11 cellular contexts compared by ENCODE assay signal in genomic region chr13:73684750-73685149, GRCh38.
A peak's percentile ranks its signal among the peaks of the same experiment; 100 is the strongest.
DNase-seq lines count a peak whose midpoint lies in the region; ATAC-seq and TF ChIP-seq lines count a peak whose summit lies in the region.
"Had no signal": no experiment of that assay in that cellular context is flagged by ENCODE, and none has a peak within 500 bp of the region (broad histone marks: within the 10 kb centered on the region; RNA-seq: fewer than 3 reads in every experiment).

No MANE protein-coding gene starts in this region.

- H3K27me3 Mint-ChIP-seq in WTC11 (ENCODE audit: low read depth): no peaks in the 10 kb centered on the region
- no peaks in the 10 kb centered on the region for H3K27me3 Mint-ChIP-seq in activated T-helper 17 cell treated with anti-CD3 and anti-CD28 coated beads, Interleukin-2, amount 50 U/mL, for 72 hours
- H3K27me3 Mint-ChIP-seq: CD8-positive, alpha-beta memory T cell had no signal

- POLR2A ChIA-PET in WTC11 (lab: Charles Lee): interaction anchor here (0.6 kb wide), 1 partner anchor 562 kb away, joined by 3 read pairs; no protein-coding TSS in a partner anchor

- 91 to 92% methylated on average over 11 of the region's 11 CpGs for WGBS in esophagus, 2 donors

- no peak overlapping the region; the same call in 1 of the 2 replicates for H3K27ac Mint-ChIP-seq in WTC11
- H3K27ac Mint-ChIP-seq in activated T-helper 17 cell treated with anti-CD3 and anti-CD28 coated beads, Interleukin-2, amount 50 U/mL, for 72 hours: no peak overlapping the region

- no peaks in the 10 kb centered on the region for H3K36me3 Mint-ChIP-seq in WTC11
- peaks cover 38% of the 10 kb centered on the region for H3K36me3 Mint-ChIP-seq in activated T-helper 17 cell treated with anti-CD3 and anti-CD28 coated beads, Interleukin-2, amount 50 U/mL, for 72 hours (ENCODE audit: low read depth)

- DNase-seq in WTC11 (ENCODE audit: low spot score) (no peak), nucleus accumbens (lab: John Stamatoyannopoulos, UW) (no peak)
- DNase-seq in stimulated activated CD4-positive, alpha-beta T cell treated with anti-CD3 and anti-CD28 coated beads, Interleukin-4, amount 100 ng/mL, for 24 hours: no peak
- DNase-seq: Caco-2; CD8-positive, alpha-beta memory T cell had no signal

- peaks cover 16% of the 10 kb centered on the region for H3K4me1 Mint-ChIP-seq in WTC11
- peaks cover 4% of the 10 kb centered on the region for H3K4me1 Mint-ChIP-seq in activated T-helper 17 cell treated with anti-CD3 and anti-CD28 coated beads, Interleukin-2, amount 50 U/mL, for 72 hours

- ATAC-seq in WTC11: peak; percentile 79
- ATAC-seq in activated T-helper 17 cell treated with anti-CD3 and anti-CD28 coated beads, Interleukin-2, amount 50 U/mL, for 72 hours (replicated peaks): no peak
- ATAC-seq in HG03442 (IDR thresholded peaks at IDR 0.05; ENCODE audit: unreplicated experiment): no peak
- ATAC-seq: A549 had no signal

- no peaks in the 10 kb centered on the region for H3K9me3 ChIP-seq in esophagus (ENCODE audit: control insufficient read depth in 2 of 2, insufficient read depth in 1 of 2, low read depth in 1 of 2, low read length in 1 of 2)
- H3K9me3 ChIP-seq: A549, Caco-2 had no signal

- H3K9me3 Mint-ChIP-seq in WTC11: peaks cover 6% of the 10 kb centered on the region
- no peaks in the 10 kb centered on the region for H3K9me3 Mint-ChIP-seq in activated T-helper 17 cell treated with anti-CD3 and anti-CD28 coated beads, Interleukin-2, amount 50 U/mL, for 72 hours

- H3K4me1 ChIP-seq in esophagus (ENCODE audit: control insufficient read depth in 2 of 2, insufficient read depth in 2 of 2, low read length in 1 of 2): peaks cover 0 to 2% of the 10 kb centered on the region in 2 donors
- H3K4me1 ChIP-seq: A549, Caco-2 had no signal

- H3K4me3 Mint-ChIP-seq in WTC11: no peak overlapping the region
- no peak overlapping the region for H3K4me3 Mint-ChIP-seq in activated T-helper 17 cell treated with anti-CD3 and anti-CD28 coated beads, Interleukin-2, amount 50 U/mL, for 72 hours
- H3K4me3 Mint-ChIP-seq: CD8-positive, alpha-beta memory T cell had no signal

- CTCF ChIA-PET in WTC11 (lab: Charles Lee): no interaction called here

- no peak for TF ChIP-seq CTCF in 22Rv1 (IDR thresholded peaks at IDR 0.05)
- no peak for TF ChIP-seq CTCF in C4-2B (conservative IDR thresholded peaks at IDR 0.05)
- no peak for TF ChIP-seq CTCF in WTC11 (IDR thresholded peaks at IDR 0.05)

- no peaks in the 10 kb centered on the region for H3K36me3 ChIP-seq in esophagus (ENCODE audit: control insufficient read depth in 2 of 2, insufficient read depth in 2 of 2, low read length in 1 of 2)

- no peaks in the 10 kb centered on the region for H3K27me3 ChIP-seq in esophagus (ENCODE audit: control insufficient read depth in 1 of 2, insufficient read depth in 2 of 2, low read length in 2 of 2)

- H3K27ac ChIP-seq in 22Rv1 (peak overlapping the region; percentile 49), C4-2B (peak overlapping the region; percentile 33; the same call in 1 of the 2 replicates), esophagus (ENCODE audit: low read depth in 2 of 2, low read length in 1 of 2) (peak overlapping the region; percentile 45 to 59)
- H3K27ac ChIP-seq: A549 had no signal

- no peak overlapping the region for H3K4me3 ChIP-seq in esophagus (ENCODE audit: low read depth in 1 of 2, low read length in 2 of 2)
- H3K4me3 ChIP-seq: A549 had no signal

TF ChIP-seq in WTC11, 78 proteins besides CTCF, POLR2A, EP300 and RAD21:
- TF ChIP-seq ZBTB21 (CRISPR knock-in tag; IDR thresholded peaks at IDR 0.05; ENCODE audit: borderline replicate concordance) (no peak), FOXK1 (CRISPR knock-in tag; IDR thresholded peaks at IDR 0.05) (no peak), ERG (CRISPR knock-in tag; IDR thresholded peaks at IDR 0.05) (no peak), SMAD3 (CRISPR knock-in tag; IDR thresholded peaks at IDR 0.05; ENCODE audit: borderline replicate concordance) (no peak), FOXJ3 (CRISPR knock-in tag; IDR thresholded peaks at IDR 0.05; ENCODE audit: borderline replicate concordance) (no peak), ESRRA (CRISPR knock-in tag; IDR thresholded peaks at IDR 0.05; ENCODE audit: borderline replicate concordance) (no peak), CREM (CRISPR knock-in tag; IDR thresholded peaks at IDR 0.05) (no peak), IRF2 (CRISPR knock-in tag; IDR thresholded peaks at IDR 0.05; ENCODE audit: borderline replicate concordance, low read depth) (no peak), ZNF138 (CRISPR knock-in tag; conservative IDR thresholded peaks at IDR 0.05) (no peak), ZNF416 (CRISPR knock-in tag; IDR thresholded peaks at IDR 0.05) (no peak), HMGXB4 (CRISPR knock-in tag; IDR thresholded peaks at IDR 0.05) (no peak), ZNF423 (CRISPR knock-in tag; IDR thresholded peaks at IDR 0.05) (no peak), ZNF317 (CRISPR knock-in tag; IDR thresholded peaks at IDR 0.05; ENCODE audit: borderline replicate concordance, low read depth) (no peak), PRRX2 (CRISPR knock-in tag; IDR thresholded peaks at IDR 0.05) (no peak), ZNF671 (CRISPR knock-in tag; IDR thresholded peaks at IDR 0.05) (no peak), RELA (CRISPR knock-in tag; IDR thresholded peaks at IDR 0.05; ENCODE audit: borderline replicate concordance) (no peak), ATF1 (CRISPR knock-in tag; IDR thresholded peaks at IDR 0.05) (no peak), KAT7 (CRISPR knock-in tag; IDR thresholded peaks at IDR 0.05; ENCODE audit: borderline replicate concordance) (no peak)
- TF ChIP-seq, protein P1, sequence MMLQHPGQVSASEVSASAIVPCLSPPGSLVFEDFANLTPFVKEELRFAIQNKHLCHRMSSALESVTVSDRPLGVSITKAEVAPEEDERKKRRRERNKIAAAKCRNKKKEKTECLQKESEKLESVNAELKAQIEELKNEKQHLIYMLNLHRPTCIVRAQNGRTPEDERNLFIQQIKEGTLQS (CRISPR knock-in tag; conservative IDR thresholded peaks at IDR 0.05): no peak
- TF ChIP-seq, protein P2, sequence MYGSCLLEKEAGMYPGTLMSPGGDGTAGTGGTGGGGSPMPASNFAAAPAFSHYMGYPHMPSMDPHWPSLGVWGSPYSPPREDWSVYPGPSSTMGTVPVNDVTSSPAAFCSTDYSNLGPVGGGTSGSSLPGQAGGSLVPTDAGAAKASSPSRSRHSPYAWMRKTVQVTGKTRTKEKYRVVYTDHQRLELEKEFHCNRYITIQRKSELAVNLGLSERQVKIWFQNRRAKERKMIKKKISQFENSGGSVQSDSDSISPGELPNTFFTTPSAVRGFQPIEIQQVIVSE (CRISPR knock-in tag; IDR thresholded peaks at IDR 0.05; ENCODE audit: borderline replicate concordance): no peak
TF ChIP-seq in WTC11: peak in this region for 0.
